ENCODE assay signal across 1 cellular context in the genomic region with DNA sequence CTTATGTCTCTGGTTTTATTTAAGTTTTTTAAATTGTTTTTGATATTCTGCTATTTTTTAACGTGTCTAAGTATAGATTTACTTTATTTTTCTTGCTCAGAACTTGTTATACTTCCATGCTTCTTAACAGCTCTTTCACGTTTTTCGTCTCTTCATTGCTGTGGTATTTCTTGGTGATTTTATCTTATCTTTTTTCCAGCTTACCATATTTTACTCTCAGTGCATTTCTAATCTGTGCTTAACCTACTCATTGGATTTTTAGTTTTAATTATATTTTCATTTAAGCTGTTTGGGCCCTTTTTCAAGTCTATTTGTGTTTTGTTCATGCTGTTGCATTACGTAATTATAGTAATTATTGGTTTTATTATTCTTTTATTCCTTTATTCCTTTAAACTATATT.
TF ChIP-seq lines count a peak whose summit lies in the region.

No MANE protein-coding gene starts in this region.

TF ChIP-seq in K562, 482 proteins besides CTCF, POLR2A, EP300 and RAD21 (continued from another document and continues in another):
- TF ChIP-seq, protein P1, sequence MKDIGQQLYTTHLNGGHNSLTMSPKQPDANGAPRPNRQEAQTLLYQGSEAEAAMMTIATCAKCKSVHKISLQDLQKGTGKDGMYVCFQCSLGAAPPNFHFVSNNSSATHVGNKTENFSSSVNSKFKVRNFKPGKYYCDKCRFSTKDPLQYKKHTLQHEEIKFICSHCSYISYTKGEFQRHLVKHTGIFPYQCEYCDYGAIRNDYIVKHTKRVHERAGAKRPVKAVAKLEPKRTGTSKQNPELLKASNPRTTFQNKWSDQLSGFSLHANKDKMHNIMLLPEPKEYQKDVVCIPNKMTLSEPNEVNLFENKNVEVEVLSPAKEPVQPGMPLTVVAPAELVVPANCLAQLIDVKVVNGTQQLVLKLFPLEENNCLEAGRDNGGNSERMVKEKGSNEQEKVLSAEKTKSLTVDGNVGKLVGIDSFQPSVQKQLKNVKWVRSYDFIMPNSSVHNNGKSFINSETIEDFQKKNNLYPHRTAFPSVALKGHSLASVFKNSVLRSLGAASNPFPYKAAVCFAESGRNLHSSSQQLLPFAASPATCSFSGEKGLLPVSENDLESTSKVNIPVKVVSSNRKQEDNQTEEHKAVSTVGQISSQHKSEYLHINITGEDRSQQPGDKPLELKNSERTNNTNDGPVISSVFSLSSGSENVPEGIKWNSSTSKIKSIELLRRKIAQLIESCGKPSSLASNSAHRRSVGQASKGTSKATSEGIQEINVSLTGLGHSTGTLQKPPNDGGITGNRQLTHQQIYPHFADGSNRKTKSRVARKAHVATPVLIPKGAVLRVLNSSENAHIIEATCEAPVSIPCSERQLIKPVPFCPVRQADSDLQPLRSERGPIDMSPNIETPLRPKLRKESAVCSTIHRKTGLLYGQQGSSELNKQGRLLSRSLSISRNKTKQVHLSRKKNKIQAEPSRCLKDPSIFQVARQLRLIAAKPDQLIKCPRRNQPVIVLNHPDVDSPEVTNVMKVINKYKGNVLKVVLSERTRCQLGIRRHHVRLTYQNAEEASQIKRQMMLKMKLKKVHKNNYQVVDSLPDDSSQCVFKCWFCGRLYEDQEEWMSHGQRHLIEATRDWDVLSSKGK (CRISPR knock-in tag; IDR thresholded peaks at IDR 0.05) = no peak
- TF ChIP-seq, protein P2, sequence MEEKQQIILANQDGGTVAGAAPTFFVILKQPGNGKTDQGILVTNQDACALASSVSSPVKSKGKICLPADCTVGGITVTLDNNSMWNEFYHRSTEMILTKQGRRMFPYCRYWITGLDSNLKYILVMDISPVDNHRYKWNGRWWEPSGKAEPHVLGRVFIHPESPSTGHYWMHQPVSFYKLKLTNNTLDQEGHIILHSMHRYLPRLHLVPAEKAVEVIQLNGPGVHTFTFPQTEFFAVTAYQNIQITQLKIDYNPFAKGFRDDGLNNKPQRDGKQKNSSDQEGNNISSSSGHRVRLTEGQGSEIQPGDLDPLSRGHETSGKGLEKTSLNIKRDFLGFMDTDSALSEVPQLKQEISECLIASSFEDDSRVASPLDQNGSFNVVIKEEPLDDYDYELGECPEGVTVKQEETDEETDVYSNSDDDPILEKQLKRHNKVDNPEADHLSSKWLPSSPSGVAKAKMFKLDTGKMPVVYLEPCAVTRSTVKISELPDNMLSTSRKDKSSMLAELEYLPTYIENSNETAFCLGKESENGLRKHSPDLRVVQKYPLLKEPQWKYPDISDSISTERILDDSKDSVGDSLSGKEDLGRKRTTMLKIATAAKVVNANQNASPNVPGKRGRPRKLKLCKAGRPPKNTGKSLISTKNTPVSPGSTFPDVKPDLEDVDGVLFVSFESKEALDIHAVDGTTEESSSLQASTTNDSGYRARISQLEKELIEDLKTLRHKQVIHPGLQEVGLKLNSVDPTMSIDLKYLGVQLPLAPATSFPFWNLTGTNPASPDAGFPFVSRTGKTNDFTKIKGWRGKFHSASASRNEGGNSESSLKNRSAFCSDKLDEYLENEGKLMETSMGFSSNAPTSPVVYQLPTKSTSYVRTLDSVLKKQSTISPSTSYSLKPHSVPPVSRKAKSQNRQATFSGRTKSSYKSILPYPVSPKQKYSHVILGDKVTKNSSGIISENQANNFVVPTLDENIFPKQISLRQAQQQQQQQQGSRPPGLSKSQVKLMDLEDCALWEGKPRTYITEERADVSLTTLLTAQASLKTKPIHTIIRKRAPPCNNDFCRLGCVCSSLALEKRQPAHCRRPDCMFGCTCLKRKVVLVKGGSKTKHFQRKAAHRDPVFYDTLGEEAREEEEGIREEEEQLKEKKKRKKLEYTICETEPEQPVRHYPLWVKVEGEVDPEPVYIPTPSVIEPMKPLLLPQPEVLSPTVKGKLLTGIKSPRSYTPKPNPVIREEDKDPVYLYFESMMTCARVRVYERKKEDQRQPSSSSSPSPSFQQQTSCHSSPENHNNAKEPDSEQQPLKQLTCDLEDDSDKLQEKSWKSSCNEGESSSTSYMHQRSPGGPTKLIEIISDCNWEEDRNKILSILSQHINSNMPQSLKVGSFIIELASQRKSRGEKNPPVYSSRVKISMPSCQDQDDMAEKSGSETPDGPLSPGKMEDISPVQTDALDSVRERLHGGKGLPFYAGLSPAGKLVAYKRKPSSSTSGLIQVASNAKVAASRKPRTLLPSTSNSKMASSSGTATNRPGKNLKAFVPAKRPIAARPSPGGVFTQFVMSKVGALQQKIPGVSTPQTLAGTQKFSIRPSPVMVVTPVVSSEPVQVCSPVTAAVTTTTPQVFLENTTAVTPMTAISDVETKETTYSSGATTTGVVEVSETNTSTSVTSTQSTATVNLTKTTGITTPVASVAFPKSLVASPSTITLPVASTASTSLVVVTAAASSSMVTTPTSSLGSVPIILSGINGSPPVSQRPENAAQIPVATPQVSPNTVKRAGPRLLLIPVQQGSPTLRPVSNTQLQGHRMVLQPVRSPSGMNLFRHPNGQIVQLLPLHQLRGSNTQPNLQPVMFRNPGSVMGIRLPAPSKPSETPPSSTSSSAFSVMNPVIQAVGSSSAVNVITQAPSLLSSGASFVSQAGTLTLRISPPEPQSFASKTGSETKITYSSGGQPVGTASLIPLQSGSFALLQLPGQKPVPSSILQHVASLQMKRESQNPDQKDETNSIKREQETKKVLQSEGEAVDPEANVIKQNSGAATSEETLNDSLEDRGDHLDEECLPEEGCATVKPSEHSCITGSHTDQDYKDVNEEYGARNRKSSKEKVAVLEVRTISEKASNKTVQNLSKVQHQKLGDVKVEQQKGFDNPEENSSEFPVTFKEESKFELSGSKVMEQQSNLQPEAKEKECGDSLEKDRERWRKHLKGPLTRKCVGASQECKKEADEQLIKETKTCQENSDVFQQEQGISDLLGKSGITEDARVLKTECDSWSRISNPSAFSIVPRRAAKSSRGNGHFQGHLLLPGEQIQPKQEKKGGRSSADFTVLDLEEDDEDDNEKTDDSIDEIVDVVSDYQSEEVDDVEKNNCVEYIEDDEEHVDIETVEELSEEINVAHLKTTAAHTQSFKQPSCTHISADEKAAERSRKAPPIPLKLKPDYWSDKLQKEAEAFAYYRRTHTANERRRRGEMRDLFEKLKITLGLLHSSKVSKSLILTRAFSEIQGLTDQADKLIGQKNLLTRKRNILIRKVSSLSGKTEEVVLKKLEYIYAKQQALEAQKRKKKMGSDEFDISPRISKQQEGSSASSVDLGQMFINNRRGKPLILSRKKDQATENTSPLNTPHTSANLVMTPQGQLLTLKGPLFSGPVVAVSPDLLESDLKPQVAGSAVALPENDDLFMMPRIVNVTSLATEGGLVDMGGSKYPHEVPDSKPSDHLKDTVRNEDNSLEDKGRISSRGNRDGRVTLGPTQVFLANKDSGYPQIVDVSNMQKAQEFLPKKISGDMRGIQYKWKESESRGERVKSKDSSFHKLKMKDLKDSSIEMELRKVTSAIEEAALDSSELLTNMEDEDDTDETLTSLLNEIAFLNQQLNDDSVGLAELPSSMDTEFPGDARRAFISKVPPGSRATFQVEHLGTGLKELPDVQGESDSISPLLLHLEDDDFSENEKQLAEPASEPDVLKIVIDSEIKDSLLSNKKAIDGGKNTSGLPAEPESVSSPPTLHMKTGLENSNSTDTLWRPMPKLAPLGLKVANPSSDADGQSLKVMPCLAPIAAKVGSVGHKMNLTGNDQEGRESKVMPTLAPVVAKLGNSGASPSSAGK (IDR thresholded peaks at IDR 0.05) = peak; percentile 27; the same call in 1 of the 2 replicates
- TF ChIP-seq, protein P3, sequence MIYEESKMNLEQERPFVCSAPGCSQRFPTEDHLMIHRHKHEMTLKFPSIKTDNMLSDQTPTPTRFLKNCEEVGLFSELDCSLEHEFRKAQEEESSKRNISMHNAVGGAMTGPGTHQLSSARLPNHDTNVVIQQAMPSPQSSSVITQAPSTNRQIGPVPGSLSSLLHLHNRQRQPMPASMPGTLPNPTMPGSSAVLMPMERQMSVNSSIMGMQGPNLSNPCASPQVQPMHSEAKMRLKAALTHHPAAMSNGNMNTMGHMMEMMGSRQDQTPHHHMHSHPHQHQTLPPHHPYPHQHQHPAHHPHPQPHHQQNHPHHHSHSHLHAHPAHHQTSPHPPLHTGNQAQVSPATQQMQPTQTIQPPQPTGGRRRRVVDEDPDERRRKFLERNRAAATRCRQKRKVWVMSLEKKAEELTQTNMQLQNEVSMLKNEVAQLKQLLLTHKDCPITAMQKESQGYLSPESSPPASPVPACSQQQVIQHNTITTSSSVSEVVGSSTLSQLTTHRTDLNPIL (CRISPR knock-in tag; IDR thresholded peaks at IDR 0.05) = no peak
- TF ChIP-seq CBFA2T3 (IDR thresholded peaks at IDR 0.05) = peak; percentile 61
- no peak for TF ChIP-seq ZNF644 (tag; IDR thresholded peaks at IDR 0.05; ENCODE audit: low read depth)
- TF ChIP-seq FOSL1 (tag; conservative IDR thresholded peaks at IDR 0.05) = 0 out of 2 replicates have a peak, but pooled peaks have one; percentile 15
- TF ChIP-seq NFIC (IDR thresholded peaks at IDR 0.05) = no peak
- no peak for TF ChIP-seq TRIM24 (IDR thresholded peaks at IDR 0.05)
- TF ChIP-seq, protein P4, sequence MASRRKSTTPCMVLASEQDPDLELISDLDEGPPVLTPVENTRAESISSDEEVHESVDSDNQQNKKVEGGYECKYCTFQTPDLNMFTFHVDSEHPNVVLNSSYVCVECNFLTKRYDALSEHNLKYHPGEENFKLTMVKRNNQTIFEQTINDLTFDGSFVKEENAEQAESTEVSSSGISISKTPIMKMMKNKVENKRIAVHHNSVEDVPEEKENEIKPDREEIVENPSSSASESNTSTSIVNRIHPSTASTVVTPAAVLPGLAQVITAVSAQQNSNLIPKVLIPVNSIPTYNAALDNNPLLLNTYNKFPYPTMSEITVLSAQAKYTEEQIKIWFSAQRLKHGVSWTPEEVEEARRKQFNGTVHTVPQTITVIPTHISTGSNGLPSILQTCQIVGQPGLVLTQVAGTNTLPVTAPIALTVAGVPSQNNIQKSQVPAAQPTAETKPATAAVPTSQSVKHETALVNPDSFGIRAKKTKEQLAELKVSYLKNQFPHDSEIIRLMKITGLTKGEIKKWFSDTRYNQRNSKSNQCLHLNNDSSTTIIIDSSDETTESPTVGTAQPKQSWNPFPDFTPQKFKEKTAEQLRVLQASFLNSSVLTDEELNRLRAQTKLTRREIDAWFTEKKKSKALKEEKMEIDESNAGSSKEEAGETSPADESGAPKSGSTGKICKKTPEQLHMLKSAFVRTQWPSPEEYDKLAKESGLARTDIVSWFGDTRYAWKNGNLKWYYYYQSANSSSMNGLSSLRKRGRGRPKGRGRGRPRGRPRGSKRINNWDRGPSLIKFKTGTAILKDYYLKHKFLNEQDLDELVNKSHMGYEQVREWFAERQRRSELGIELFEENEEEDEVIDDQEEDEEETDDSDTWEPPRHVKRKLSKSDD (conservative IDR thresholded peaks at IDR 0.05; ENCODE audit: low read length) = no peak
- peak; percentile 46; the same call in 1 of the 2 replicates for TF ChIP-seq LEF1 (IDR thresholded peaks at IDR 0.05)
- TF ChIP-seq TAF1 (IDR thresholded peaks at IDR 0.05; ENCODE audit: control insufficient read depth, extremely low read depth, insufficient read depth, low read length, severe bottlenecking) = no peak
- TF ChIP-seq, protein P5, sequence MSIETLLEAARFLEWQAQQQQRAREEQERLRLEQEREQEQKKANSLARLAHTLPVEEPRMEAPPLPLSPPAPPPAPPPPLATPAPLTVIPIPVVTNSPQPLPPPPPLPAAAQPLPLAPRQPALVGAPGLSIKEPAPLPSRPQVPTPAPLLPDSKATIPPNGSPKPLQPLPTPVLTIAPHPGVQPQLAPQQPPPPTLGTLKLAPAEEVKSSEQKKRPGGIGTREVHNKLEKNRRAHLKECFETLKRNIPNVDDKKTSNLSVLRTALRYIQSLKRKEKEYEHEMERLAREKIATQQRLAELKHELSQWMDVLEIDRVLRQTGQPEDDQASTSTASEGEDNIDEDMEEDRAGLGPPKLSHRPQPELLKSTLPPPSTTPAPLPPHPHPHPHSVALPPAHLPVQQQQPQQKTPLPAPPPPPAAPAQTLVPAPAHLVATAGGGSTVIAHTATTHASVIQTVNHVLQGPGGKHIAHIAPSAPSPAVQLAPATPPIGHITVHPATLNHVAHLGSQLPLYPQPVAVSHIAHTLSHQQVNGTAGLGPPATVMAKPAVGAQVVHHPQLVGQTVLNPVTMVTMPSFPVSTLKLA (conservative IDR thresholded peaks at IDR 0.05) = 0 out of 4 replicates have a peak, but pooled peaks of 1 of the 2 experiments have one; percentile 21
- TF ChIP-seq, protein P6, sequence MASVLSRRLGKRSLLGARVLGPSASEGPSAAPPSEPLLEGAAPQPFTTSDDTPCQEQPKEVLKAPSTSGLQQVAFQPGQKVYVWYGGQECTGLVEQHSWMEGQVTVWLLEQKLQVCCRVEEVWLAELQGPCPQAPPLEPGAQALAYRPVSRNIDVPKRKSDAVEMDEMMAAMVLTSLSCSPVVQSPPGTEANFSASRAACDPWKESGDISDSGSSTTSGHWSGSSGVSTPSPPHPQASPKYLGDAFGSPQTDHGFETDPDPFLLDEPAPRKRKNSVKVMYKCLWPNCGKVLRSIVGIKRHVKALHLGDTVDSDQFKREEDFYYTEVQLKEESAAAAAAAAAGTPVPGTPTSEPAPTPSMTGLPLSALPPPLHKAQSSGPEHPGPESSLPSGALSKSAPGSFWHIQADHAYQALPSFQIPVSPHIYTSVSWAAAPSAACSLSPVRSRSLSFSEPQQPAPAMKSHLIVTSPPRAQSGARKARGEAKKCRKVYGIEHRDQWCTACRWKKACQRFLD (CRISPR knock-in tag; IDR thresholded peaks at IDR 0.05) = no peak
- no peak for TF ChIP-seq RBBP5 (IDR thresholded peaks at IDR 0.05; ENCODE audit: borderline replicate concordance, insufficient read depth, low read length, poor library complexity, severe bottlenecking)
- TF ChIP-seq, protein P7, sequence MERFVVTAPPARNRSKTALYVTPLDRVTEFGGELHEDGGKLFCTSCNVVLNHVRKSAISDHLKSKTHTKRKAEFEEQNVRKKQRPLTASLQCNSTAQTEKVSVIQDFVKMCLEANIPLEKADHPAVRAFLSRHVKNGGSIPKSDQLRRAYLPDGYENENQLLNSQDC (CRISPR knock-in tag; IDR thresholded peaks at IDR 0.05) = no peak
